Comparison of ENCODE assay signal across 17 cellular contexts in the genomic region with DNA sequence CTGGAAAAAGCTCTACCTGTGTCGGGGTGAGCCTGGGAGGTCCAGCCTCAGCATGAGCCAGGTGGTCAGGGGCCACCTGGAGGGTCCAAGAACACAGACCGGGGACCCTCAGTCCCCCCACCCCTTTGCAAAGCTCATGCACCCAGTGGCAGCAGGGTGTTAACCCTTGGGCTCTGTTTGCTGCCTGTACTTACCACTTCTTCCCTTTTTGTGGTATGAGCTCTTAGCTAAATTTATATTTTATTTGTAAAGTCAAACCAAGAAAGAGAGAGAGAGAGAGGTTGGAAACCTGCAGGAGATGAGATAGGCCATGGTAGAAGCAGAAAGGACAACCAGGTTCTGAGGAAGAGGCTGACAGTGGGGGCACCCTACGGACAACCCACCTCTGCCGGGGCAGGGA. TPM values are rescaled to one million over a fixed set of nuclear protein-coding genes. Genes with fewer than 3 reads are reported as not detected.
A peak's percentile ranks its signal among the peaks of the same experiment; 100 is the strongest.
DNase-seq lines count a peak whose midpoint lies in the region; ATAC-seq lines count a peak whose summit lies in the region.
"Had no signal": no experiment of that assay in that cellular context is flagged by ENCODE, and none has a peak within 500 bp of the region (broad histone marks: within the 10 kb centered on the region; RNA-seq: fewer than 3 reads in every experiment).

No MANE protein-coding gene starts in this region.

- ATAC-seq in activated naive CD8-positive, alpha-beta T cell treated with anti-CD3 and anti-CD28 coated beads, Interleukin-2, amount 10 ng/mL, durations not matched to agents 7 days and 5 days (ENCODE audit: low read depth): peak; percentile 48
- ATAC-seq in stimulated activated naive B cell treated with anti-CD40 and anti-IgM and Interleukin-4, amounts not matched to agents 10 μg/mL and 1 μg/mL and 100 μg/mL, for 72 hours (replicated peaks): peak; percentile 54 to 58
- no peak for ATAC-seq in GM21717 (IDR thresholded peaks at IDR 0.05; ENCODE audit: unreplicated experiment)

- H3K4me1 Mint-ChIP-seq in activated naive CD4-positive, alpha-beta T cell treated with anti-CD3 and anti-CD28 coated beads, Interleukin-2, amount 10 ng/mL, durations not matched to agents 7 days and 5 days: peaks cover 45% of the 10 kb centered on the region
- H3K4me1 Mint-ChIP-seq in activated naive CD8-positive, alpha-beta T cell treated with anti-CD3 and anti-CD28 coated beads, Interleukin-2, amount 10 ng/mL, durations not matched to agents 7 days and 5 days: peaks cover 54% of the 10 kb centered on the region
- peaks cover 49 to 69% of the 10 kb centered on the region in 2 donors for H3K4me1 Mint-ChIP-seq in stimulated activated naive B cell treated with anti-CD40 and anti-IgM and Interleukin-4, amounts not matched to agents 10 μg/mL and 1 μg/mL and 100 μg/mL, for 72 hours
- H3K4me1 Mint-ChIP-seq: H9 had no signal

- H3K27me3 Mint-ChIP-seq in activated naive CD4-positive, alpha-beta T cell treated with anti-CD3 and anti-CD28 coated beads, Interleukin-2, amount 10 ng/mL, durations not matched to agents 7 days and 5 days: peaks cover 9% of the 10 kb centered on the region
- no peaks in the 10 kb centered on the region for H3K27me3 Mint-ChIP-seq in activated naive CD8-positive, alpha-beta T cell treated with anti-CD3 and anti-CD28 coated beads, Interleukin-2, amount 10 ng/mL, durations not matched to agents 7 days and 5 days
- H3K27me3 Mint-ChIP-seq in stimulated activated naive B cell treated with anti-CD40 and anti-IgM and Interleukin-4, amounts not matched to agents 10 μg/mL and 1 μg/mL and 100 μg/mL, for 72 hours: no peaks in the 10 kb centered on the region

- peaks cover 33% of the 10 kb centered on the region for H3K36me3 Mint-ChIP-seq in activated naive CD4-positive, alpha-beta T cell treated with anti-CD3 and anti-CD28 coated beads, Interleukin-2, amount 10 ng/mL, durations not matched to agents 7 days and 5 days
- H3K36me3 Mint-ChIP-seq in activated naive CD8-positive, alpha-beta T cell treated with anti-CD3 and anti-CD28 coated beads, Interleukin-2, amount 10 ng/mL, durations not matched to agents 7 days and 5 days: peaks cover 40% of the 10 kb centered on the region
- H3K36me3 Mint-ChIP-seq in stimulated activated naive B cell treated with anti-CD40 and anti-IgM and Interleukin-4, amounts not matched to agents 10 μg/mL and 1 μg/mL and 100 μg/mL, for 72 hours: peaks cover 24 to 45% of the 10 kb centered on the region in 2 donors

- DNase-seq in activated naive CD4-positive, alpha-beta T cell treated with anti-CD3 and anti-CD28 coated beads, Interleukin-2, amount 10 ng/mL, durations not matched to agents 7 days and 5 days: no peak
- DNase-seq in activated naive CD4-positive, alpha-beta T cell (lab: John Stamatoyannopoulos, UW): no peak
- peak; percentile 33 to 51 for DNase-seq in NOMO-1 (lab: John Stamatoyannopoulos, UW; ENCODE audit: unreplicated experiment in 2 of 2)
- peak; percentile 42 for DNase-seq in activated naive CD8-positive, alpha-beta T cell treated with anti-CD3 and anti-CD28 coated beads, Interleukin-2, amount 10 ng/mL, durations not matched to agents 7 days and 5 days
- no peak for DNase-seq in stimulated activated naive B cell treated with anti-CD40 and anti-IgM and Interleukin-4, amounts not matched to agents 10 μg/mL and 1 μg/mL and 100 μg/mL, for 72 hours
- DNase-seq in RPMI8226: no peak
- no peak for DNase-seq in DMS53 (lab: John Stamatoyannopoulos, UW)
- DNase-seq: ACHN; activated CD4-positive, alpha-beta T cell treated with anti-CD3 and anti-CD28 coated beads, Interleukin-2, amount 50 U/mL, for 48 hours; activated effector memory CD4-positive, alpha-beta T cell treated with Interleukin-2 at 50 U/mL for 16 hours; aorta; EL; H9; NCI-H1694 treated with DMSO at 0.1 percent for 48 hours; SJCRH30; uterus had no signal

- no peak overlapping the region for H3K4me3 Mint-ChIP-seq in activated naive CD4-positive, alpha-beta T cell treated with anti-CD3 and anti-CD28 coated beads, Interleukin-2, amount 10 ng/mL, durations not matched to agents 7 days and 5 days
- peak overlapping the region; percentile 58 for H3K4me3 Mint-ChIP-seq in activated naive CD8-positive, alpha-beta T cell treated with anti-CD3 and anti-CD28 coated beads, Interleukin-2, amount 10 ng/mL, durations not matched to agents 7 days and 5 days
- H3K4me3 Mint-ChIP-seq in stimulated activated naive B cell treated with anti-CD40 and anti-IgM and Interleukin-4, amounts not matched to agents 10 μg/mL and 1 μg/mL and 100 μg/mL, for 72 hours: peak overlapping the region; percentile 61 to 62
- H3K4me3 Mint-ChIP-seq: H9 had no signal

- POLR2A ChIA-PET in activated naive CD8-positive, alpha-beta T cell treated with anti-CD3 and anti-CD28 coated beads, Interleukin-2, amount 10 ng/mL, durations not matched to agents 7 days and 5 days (lab: Charles Lee): interaction anchor here (0.6 to 2.9 kb wide), 21 partner anchors 12 to 785 kb away, joined by 3 to 109 read pairs (median 4); a partner anchor contains a TSS

- CTCF ChIA-PET in activated naive CD4-positive, alpha-beta T cell treated with anti-CD3 and anti-CD28 coated beads, Interleukin-2, amount 10 ng/mL, durations not matched to agents 7 days and 5 days (lab: Charles Lee): interaction anchor here (0.7 to 1.3 kb wide), 2 partner anchors 12 to 37 kb away, joined by 3 to 5 read pairs; no protein-coding TSS in a partner anchor

- H3K9me3 Mint-ChIP-seq in activated naive CD4-positive, alpha-beta T cell treated with anti-CD3 and anti-CD28 coated beads, Interleukin-2, amount 10 ng/mL, durations not matched to agents 7 days and 5 days: peaks cover 44% of the 10 kb centered on the region
- peaks cover 23% of the 10 kb centered on the region for H3K9me3 Mint-ChIP-seq in activated naive CD8-positive, alpha-beta T cell treated with anti-CD3 and anti-CD28 coated beads, Interleukin-2, amount 10 ng/mL, durations not matched to agents 7 days and 5 days
- H3K9me3 Mint-ChIP-seq in stimulated activated naive B cell treated with anti-CD40 and anti-IgM and Interleukin-4, amounts not matched to agents 10 μg/mL and 1 μg/mL and 100 μg/mL, for 72 hours: peaks cover 26 to 27% of the 10 kb centered on the region in 2 donors

- peak overlapping the region; percentile 34 for H3K27ac Mint-ChIP-seq in activated naive CD4-positive, alpha-beta T cell treated with anti-CD3 and anti-CD28 coated beads, Interleukin-2, amount 10 ng/mL, durations not matched to agents 7 days and 5 days
- peak overlapping the region; percentile 88 for H3K27ac Mint-ChIP-seq in activated naive CD8-positive, alpha-beta T cell treated with anti-CD3 and anti-CD28 coated beads, Interleukin-2, amount 10 ng/mL, durations not matched to agents 7 days and 5 days
- peak overlapping the region; percentile 90 for H3K27ac Mint-ChIP-seq in stimulated activated naive B cell treated with anti-CD40 and anti-IgM and Interleukin-4, amounts not matched to agents 10 μg/mL and 1 μg/mL and 100 μg/mL, for 72 hours
- H3K27ac Mint-ChIP-seq: H9 had no signal

RNA-seq across cellular contexts. Expression of a gene that starts 29.9 kb away (rescaled TPM):
- 100 to 1,000 TPM; 304 TPM for total RNA-seq in activated naive CD8-positive, alpha-beta T cell treated with anti-CD3 and anti-CD28 coated beads, Interleukin-2, amount 10 ng/mL, durations not matched to agents 7 days and 5 days
- total RNA-seq: H9, SJCRH30 had no signal

Comparison
In these comparisons a context has a peak if more than half of its experiments do, and no peak if none do; other contexts are left out.
1. DNase-seq: peak in NOMO-1 (2 of 2) and activated naive CD8-positive, alpha-beta T cell treated with anti-CD3 and anti-CD28 coated beads, Interleukin-2, amount 10 ng/mL, durations not matched to agents 7 days and 5 days (single experiment); none in activated naive CD4-positive, alpha-beta T cell treated with anti-CD3 and anti-CD28 coated beads, Interleukin-2, amount 10 ng/mL, durations not matched to agents 7 days and 5 days (single experiment), activated naive CD4-positive, alpha-beta T cell (0 of 4), stimulated activated naive B cell treated with anti-CD40 and anti-IgM and Interleukin-4, amounts not matched to agents 10 μg/mL and 1 μg/mL and 100 μg/mL, for 72 hours (single experiment), RPMI8226 (single experiment) and DMS53 (single experiment).
2. H3K27ac Mint-ChIP-seq: peak in every context shown above with its lines; median percentile 90 in stimulated activated naive B cell treated with anti-CD40 and anti-IgM and Interleukin-4, amounts not matched to agents 10 μg/mL and 1 μg/mL and 100 μg/mL, for 72 hours; 88 in activated naive CD8-positive, alpha-beta T cell treated with anti-CD3 and anti-CD28 coated beads, Interleukin-2, amount 10 ng/mL, durations not matched to agents 7 days and 5 days; 34 in activated naive CD4-positive, alpha-beta T cell treated with anti-CD3 and anti-CD28 coated beads, Interleukin-2, amount 10 ng/mL, durations not matched to agents 7 days and 5 days.